8 cellular contexts compared by ENCODE assay signal in the genomic region with DNA sequence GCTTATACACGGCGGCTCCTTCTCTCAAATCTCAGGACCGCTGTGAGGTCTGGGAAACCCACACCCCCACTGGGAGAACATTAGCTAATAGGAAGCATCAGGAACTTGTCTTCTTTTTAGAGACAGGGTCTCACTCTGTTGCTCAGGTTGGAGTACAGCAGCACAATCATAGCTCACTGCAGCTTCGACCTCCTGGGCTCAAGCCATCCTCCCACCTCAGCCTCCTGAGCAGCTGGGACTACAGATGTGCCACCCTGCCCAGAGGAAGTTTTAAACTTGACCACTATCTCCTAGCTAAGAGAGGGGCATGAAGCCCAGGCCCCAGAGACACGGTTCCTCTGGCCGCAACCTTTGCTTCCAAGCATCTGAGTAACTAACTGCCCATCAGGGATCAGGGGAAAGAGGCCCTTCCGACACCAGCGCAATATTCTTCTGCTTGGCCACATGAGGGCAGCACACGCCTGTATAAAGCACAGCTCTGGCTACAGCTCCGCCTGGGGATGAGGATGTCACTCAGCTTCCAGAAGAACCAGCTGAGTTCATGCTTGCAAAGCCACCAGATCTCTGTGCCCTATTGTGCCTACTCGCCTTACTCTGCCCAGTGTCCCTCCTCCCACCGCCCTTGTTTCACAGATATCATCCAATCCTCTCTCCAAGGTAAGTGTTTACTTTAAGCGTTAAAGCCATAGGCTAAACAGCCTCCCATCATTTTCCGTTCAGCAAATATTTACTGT. TPM values are rescaled to one million over a fixed set of nuclear protein-coding genes. Genes with fewer than 3 reads are reported as not detected.
A peak's percentile ranks its signal among the peaks of the same experiment; 100 is the strongest.
DNase-seq lines count a peak whose midpoint lies in the region; ATAC-seq and FAIRE-seq lines count a peak whose summit lies in the region.

No MANE protein-coding gene starts in this region.

- ATAC-seq in GM21529 (IDR thresholded peaks at IDR 0.05; ENCODE audit: unreplicated experiment) (peak; percentile 67), left colon (peak; percentile 86)

- peak; percentile 77 for FAIRE-seq in TTC549 (lab: Jason Lieb, UNC)

- DNase-seq in D341Med (ENCODE audit: low spot score) (peak; percentile 88), NCI-H1092 treated with DMSO at 0.1 percent for 48 hours (lab: John Stamatoyannopoulos, UW) (peak; percentile 70), left colon (peak in 1 of 2 donors; percentile 35), OCI-M2 (lab: John Stamatoyannopoulos, UW; ENCODE audit: unreplicated experiment) (no peak)
- peak; percentile 14 for DNase-seq in central memory CD4-positive, alpha-beta T cell
- peak; percentile 19 to 43 for DNase-seq in stimulated activated CD4-positive, alpha-beta T cell treated with anti-CD3 and anti-CD28 coated beads, Interleukin-4, amount 100 ng/mL, for 4 hours

- intact Hi-C loops in left colon (cut with DNase I, micrococcal nuclease), result no loop called here

RNA-seq across cellular contexts. Expression of a gene that starts 57.6 kb away (rescaled TPM):
- total RNA-seq in left colon, result under 1 TPM in 1 of 2 donors, not detected in 1; 0.08 TPM
